In genomic region chr3:154252759-154253638, GRCh38 we compare ENCODE assay signal across 1 cellular context.
TF ChIP-seq lines count a peak whose summit lies in the region.

No MANE protein-coding gene starts in this region.

TF ChIP-seq in H1, 55 proteins besides CTCF, POLR2A, EP300 and RAD21:
- peak; percentile 27; the same call in 1 of the 2 replicates for TF ChIP-seq JUND (IDR thresholded peaks at IDR 0.05; ENCODE audit: low read length)
- TF ChIP-seq CHD2 (IDR thresholded peaks at IDR 0.05; ENCODE audit: low read length), result 0 out of 2 replicates have a peak, but pooled peaks have one; percentile 47
- no peak for TF ChIP-seq FOSL1 (IDR thresholded peaks at IDR 0.05; ENCODE audit: insufficient read depth, low read depth, low read length)
